ENCODE assay signal across 3 cellular contexts in the genomic region with DNA sequence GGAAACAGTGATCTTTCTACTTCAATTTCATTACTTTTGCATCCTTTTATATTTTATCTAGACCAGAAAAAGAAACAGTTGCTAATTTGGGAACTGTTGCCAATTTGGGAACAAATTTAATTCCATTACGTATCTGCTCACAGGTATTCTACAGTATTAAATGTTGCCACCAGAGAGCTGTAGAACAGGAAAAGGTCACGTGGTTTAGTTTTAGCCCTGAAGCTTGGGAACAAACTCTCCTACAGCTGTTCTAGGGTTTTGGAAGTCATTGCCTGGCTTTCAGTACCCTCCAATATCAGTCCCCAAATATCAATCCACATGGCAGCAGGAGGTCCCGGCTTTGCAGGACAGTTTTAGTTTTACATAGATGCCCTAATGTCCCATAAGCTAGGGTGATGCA.
TF ChIP-seq lines count a peak whose summit lies in the region.

No MANE protein-coding gene starts in this region.

TF ChIP-seq in A549, 52 proteins besides CTCF, POLR2A, EP300 and RAD21:
- TF ChIP-seq FOSL2 (IDR thresholded peaks at IDR 0.05) (no peak), FOSL2 (CRISPR knock-in tag; IDR thresholded peaks at IDR 0.05) (no peak)
- TF ChIP-seq, protein P1, sequence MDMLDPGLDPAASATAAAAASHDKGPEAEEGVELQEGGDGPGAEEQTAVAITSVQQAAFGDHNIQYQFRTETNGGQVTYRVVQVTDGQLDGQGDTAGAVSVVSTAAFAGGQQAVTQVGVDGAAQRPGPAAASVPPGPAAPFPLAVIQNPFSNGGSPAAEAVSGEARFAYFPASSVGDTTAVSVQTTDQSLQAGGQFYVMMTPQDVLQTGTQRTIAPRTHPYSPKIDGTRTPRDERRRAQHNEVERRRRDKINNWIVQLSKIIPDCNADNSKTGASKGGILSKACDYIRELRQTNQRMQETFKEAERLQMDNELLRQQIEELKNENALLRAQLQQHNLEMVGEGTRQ (IDR thresholded peaks at IDR 0.05): 0 out of 2 replicates have a peak, but pooled peaks have one; percentile 7

TF ChIP-seq in GM23338, 12 proteins besides CTCF, POLR2A, EP300 and RAD21:
- TF ChIP-seq CREB1 (CRISPR knock-in tag; IDR thresholded peaks at IDR 0.05; ENCODE audit: low read depth): no peak

TF ChIP-seq in H1, 55 proteins besides CTCF, POLR2A, EP300 and RAD21:
- TF ChIP-seq RBBP5 (IDR thresholded peaks at IDR 0.05; ENCODE audit: borderline replicate concordance, low read depth, low read length) (no peak), GTF2F1 (IDR thresholded peaks at IDR 0.05; ENCODE audit: borderline replicate concordance, low read depth, low read length) (no peak), EGR1 (IDR thresholded peaks at IDR 0.05; ENCODE audit: borderline replicate concordance, low read depth, low read length) (no peak), SP4 (IDR thresholded peaks at IDR 0.05; ENCODE audit: low read length) (no peak), POLR2AphosphoS5 (IDR thresholded peaks at IDR 0.05; ENCODE audit: low read depth, low read length) (no peak), SAP30 (IDR thresholded peaks at IDR 0.05; ENCODE audit: insufficient read depth, insufficient replicate concordance, low read length) (no peak), CHD1 (IDR thresholded peaks at IDR 0.05; ENCODE audit: low read depth, low read length) (no peak), JUND (IDR thresholded peaks at IDR 0.05; ENCODE audit: low read length) (no peak), HDAC2 (IDR thresholded peaks at IDR 0.05; ENCODE audit: borderline replicate concordance in 1 of 2, low read depth in 2 of 2, low read length in 2 of 2) (no peak), TAF1 (IDR thresholded peaks at IDR 0.05; ENCODE audit: low read depth, low read length) (no peak), KDM4A (IDR thresholded peaks at IDR 0.05; ENCODE audit: low read depth, low read length, severe bottlenecking) (no peak), SRF (IDR thresholded peaks at IDR 0.05; ENCODE audit: low read depth, low read length) (no peak), GABPA (IDR thresholded peaks at IDR 0.05; ENCODE audit: borderline replicate concordance, insufficient read depth, low read length) (no peak), CBX5 (IDR thresholded peaks at IDR 0.05; ENCODE audit: low read depth, low read length) (no peak), SUZ12 (IDR thresholded peaks at IDR 0.05; ENCODE audit: low read length) (no peak), SIRT6 (IDR thresholded peaks at IDR 0.05; ENCODE audit: low read length) (no peak)
- TF ChIP-seq, protein P2, sequence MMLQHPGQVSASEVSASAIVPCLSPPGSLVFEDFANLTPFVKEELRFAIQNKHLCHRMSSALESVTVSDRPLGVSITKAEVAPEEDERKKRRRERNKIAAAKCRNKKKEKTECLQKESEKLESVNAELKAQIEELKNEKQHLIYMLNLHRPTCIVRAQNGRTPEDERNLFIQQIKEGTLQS (IDR thresholded peaks at IDR 0.05; ENCODE audit: insufficient read depth, low read depth, low read length): no peak
